In genomic region chr1:201676061-201676644, GRCh38 we compare ENCODE assay signal across 8 cellular contexts.
DNase-seq lines count a peak whose midpoint lies in the region; ATAC-seq and TF ChIP-seq lines count a peak whose summit lies in the region.

No MANE protein-coding gene starts in this region.

- no peak overlapping the region for H4K8ac ChIP-seq in neuronal stem cell (ENCODE audit: low read depth, low read length)

- intact Hi-C loops in PC-9 (cut with micrococcal nuclease; ENCODE audit: unreplicated experiment) = no loop called here

- DNase-seq in EL (peak; percentile 76), PC-9 (peak in 1 of 2 experiments; percentile 18), fibroblast of lung (ENCODE audit: low read depth in 2 of 2) (peak; percentile 55 to 60), neuronal stem cell (ENCODE audit: low spot score) (no peak), foreskin melanocyte (no peak), DMS53 treated with DMSO at 0.1 percent for 48 hours (lab: John Stamatoyannopoulos, UW; ENCODE audit: unreplicated experiment) (no peak), activated gamma-delta T cell (lab: John Stamatoyannopoulos, UW) (no peak)

- CTCF ChIA-PET in PC-9 (lab: Charles Lee) = interaction anchor here (0.6 kb wide), 1 partner anchor 1094 kb away, joined by 3 read pairs; no protein-coding TSS in a partner anchor

- H3K27ac ChIP-seq in PC-9 = no peak overlapping the region
- H3K27ac ChIP-seq in fibroblast of lung (ENCODE audit: insufficient read depth, low read length) = no peak overlapping the region
- peak overlapping the region; percentile 81 for H3K27ac ChIP-seq in neuronal stem cell (replicated peaks; ENCODE audit: low read length)

- H3K79me1 ChIP-seq in neuronal stem cell (ENCODE audit: low read depth, low read length) = no peaks in the 10 kb centered on the region

- 0 out of 2 replicates have a peak overlapping the region, but pooled peaks have one; percentile 7 for H3K4me2 ChIP-seq in PC-9
- no peak overlapping the region for H3K4me2 ChIP-seq in fibroblast of lung (ENCODE audit: extremely low read depth, insufficient read depth, low read length)
- H3K4me2 ChIP-seq in neuronal stem cell (ENCODE audit: insufficient read depth, low read length, poor library complexity, severe bottlenecking) = no peak overlapping the region

- POLR2A ChIA-PET in PC-9 (lab: Charles Lee; ENCODE audit: unreplicated experiment) = interaction anchor here (0.5 to 0.6 kb wide), 2 partner anchors 102 to 282 kb away, joined by 3 to 9 read pairs; no protein-coding TSS in a partner anchor

- H3K23ac ChIP-seq in neuronal stem cell (ENCODE audit: low read depth, low read length, poor library complexity) = peak overlapping the region; percentile 9

- no CpG with 5 or more reads among the region's 7 CpGs for WGBS in neuronal stem cell (ENCODE audit: extremely low coverage in 2 of 2, insufficient read length in 2 of 2, insufficient replicate concordance in 1 of 2), 2 donors

- no TSS peak for BruUV-seq in PC-9 (replicated peaks; lab: Mats Ljungman, UMichigan)

- no peak overlapping the region for H4K91ac ChIP-seq in neuronal stem cell (ENCODE audit: low read depth, low read length, poor library complexity)

- H2BK12ac ChIP-seq in neuronal stem cell (ENCODE audit: low read length) = no peak overlapping the region

- H3K4me1 ChIP-seq in PC-9 (replicated peaks; ENCODE audit: insufficient read depth) = no peaks in the 10 kb centered on the region
- H3K4me1 ChIP-seq in fibroblast of lung (ENCODE audit: control insufficient read depth, extremely low read depth, insufficient read depth, low read length) = peaks cover 7% of the 10 kb centered on the region
- H3K4me1 ChIP-seq in neuronal stem cell (ENCODE audit: control insufficient read depth in 2 of 2, insufficient read depth in 1 of 2, low read depth in 1 of 2, low read length in 2 of 2) = peaks cover 15 to 36% of the 10 kb centered on the region in 2 donors

- no peak overlapping the region for H3K9ac ChIP-seq in fibroblast of lung (ENCODE audit: insufficient read depth, low read length)
- no peak overlapping the region for H3K9ac ChIP-seq in neuronal stem cell (ENCODE audit: low read depth, low read length, poor library complexity)

- TF ChIP-seq CTCF in PC-9 (conservative IDR thresholded peaks at IDR 0.05) (no peak), fibroblast of lung (conservative IDR thresholded peaks at IDR 0.05 in 1 of 2, IDR thresholded peaks at IDR 0.05 in 1 of 2; ENCODE audit: low read depth in 1 of 2, low read length in 2 of 2) (no peak)

- H3K4me3 ChIP-seq in PC-9 = no peak overlapping the region
- peak overlapping the region in 1 of 4 experiments; percentile 6 for H3K4me3 ChIP-seq in fibroblast of lung (replicated peaks in 1 of 4; ENCODE audit: control extremely low read depth in 1 of 4, insufficient read depth in 1 of 4, low read depth in 3 of 4, low read length in 4 of 4)
- H3K4me3 ChIP-seq in neuronal stem cell (ENCODE audit: low read length in 2 of 2) = no peak overlapping the region

- H3K14ac ChIP-seq in neuronal stem cell (ENCODE audit: low read length) = no peak overlapping the region

- H3K27me3 ChIP-seq in PC-9 (ENCODE audit: insufficient read depth, low read depth) (no peaks in the 10 kb centered on the region), fibroblast of lung (ENCODE audit: control insufficient read depth, insufficient read depth, low read length) (no peaks in the 10 kb centered on the region), neuronal stem cell (ENCODE audit: control insufficient read depth in 3 of 3, insufficient read depth in 3 of 3, low read depth in 1 of 3, low read length in 3 of 3) (no peaks in the 10 kb centered on the region)

- no peaks in the 10 kb centered on the region for H3K36me3 ChIP-seq in PC-9 (ENCODE audit: low read depth)
- H3K36me3 ChIP-seq in fibroblast of lung (ENCODE audit: control insufficient read depth, insufficient read depth, low read length) = peaks cover 2% of the 10 kb centered on the region
- H3K36me3 ChIP-seq in neuronal stem cell (replicated peaks in 1 of 2; ENCODE audit: control insufficient read depth in 2 of 2, insufficient read depth in 2 of 2, low read length in 2 of 2) = no peaks in the 10 kb centered on the region

- no peaks in the 10 kb centered on the region for H3F3A ChIP-seq in PC-9 (ENCODE audit: insufficient read depth, low read depth)

- H2BK120ac ChIP-seq in neuronal stem cell (ENCODE audit: low read depth, low read length) = no peak overlapping the region

- H4K20me1 ChIP-seq in PC-9 (ENCODE audit: insufficient read depth) (no peaks in the 10 kb centered on the region), fibroblast of lung (ENCODE audit: control insufficient read depth, extremely low read depth, insufficient read depth, low read length) (peaks cover 5% of the 10 kb centered on the region)

- H3K4ac ChIP-seq in neuronal stem cell (ENCODE audit: low read length) = no peak overlapping the region

- H2AK5ac ChIP-seq in neuronal stem cell (ENCODE audit: low read depth, low read length) = no peak overlapping the region

- H2BK5ac ChIP-seq in neuronal stem cell (ENCODE audit: low read length) = no peak overlapping the region

- H2AFZ ChIP-seq in PC-9 = no peak overlapping the region
- no peak overlapping the region for H2AFZ ChIP-seq in fibroblast of lung (ENCODE audit: low read length)
- no peak overlapping the region for H2AFZ ChIP-seq in neuronal stem cell (ENCODE audit: low read length)

- H3K79me2 ChIP-seq in PC-9 (ENCODE audit: low read depth) = no peaks in the 10 kb centered on the region
- peaks cover 96% of the 10 kb centered on the region for H3K79me2 ChIP-seq in fibroblast of lung (ENCODE audit: control insufficient read depth, insufficient read depth, low read length)

- peak overlapping the region; percentile 77 for H3K18ac ChIP-seq in neuronal stem cell (ENCODE audit: low read length)

- H3K9me3 ChIP-seq in PC-9 (ENCODE audit: insufficient read depth, low read depth) (no peaks in the 10 kb centered on the region), fibroblast of lung (ENCODE audit: control insufficient read depth, insufficient read depth, low read depth, low read length) (no peaks in the 10 kb centered on the region), neuronal stem cell (replicated peaks in 1 of 2; ENCODE audit: control insufficient read depth in 2 of 2, insufficient read depth in 1 of 2, low read depth in 1 of 2, low read length in 2 of 2) (no peaks in the 10 kb centered on the region)

- H2BK15ac ChIP-seq in neuronal stem cell (ENCODE audit: low read length) = no peak overlapping the region

- ATAC-seq in GM21528 (IDR thresholded peaks at IDR 0.05; ENCODE audit: low FRiP score, unreplicated experiment) = no peak

- H3K9me2 ChIP-seq in PC-9 (ENCODE audit: insufficient read depth) = no peaks in the 10 kb centered on the region

Comparison
In these comparisons a context has a peak if more than half of its experiments do, and no peak if none do; other contexts are left out.
1. DNase-seq: peak in EL (single experiment) and fibroblast of lung (2 of 2); none in neuronal stem cell (single experiment), foreskin melanocyte (single experiment), DMS53 treated with DMSO at 0.1 percent for 48 hours (single experiment) and activated gamma-delta T cell (single experiment).